22 cellular contexts compared by ENCODE assay signal in the genomic region with DNA sequence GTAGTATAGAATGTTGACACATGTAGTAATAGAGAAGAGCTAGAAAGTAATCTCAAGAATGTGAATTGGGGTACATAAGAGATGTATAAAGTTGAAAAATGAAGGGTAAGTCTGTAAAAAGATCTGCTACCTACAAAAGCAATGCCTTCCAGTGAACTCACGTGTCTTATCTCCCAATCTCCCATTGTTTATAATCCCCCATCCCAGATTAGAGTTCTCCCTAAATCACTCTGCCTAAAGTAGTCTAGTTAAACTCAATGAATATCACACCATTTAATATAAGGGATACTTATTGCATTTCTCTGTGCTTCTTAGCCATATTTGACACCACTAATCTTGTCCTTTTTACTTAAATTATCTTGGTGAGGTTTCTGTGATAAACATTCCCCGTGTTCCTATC. TPM values are rescaled to one million over a fixed set of nuclear protein-coding genes. Genes with fewer than 3 reads are reported as not detected.
"Had no signal": no experiment of that assay in that cellular context is flagged by ENCODE, and none has a peak within 500 bp of the region (broad histone marks: within the 10 kb centered on the region; RNA-seq: fewer than 3 reads in every experiment).

No MANE protein-coding gene starts in this region.

- DNase-seq: KBM-7, MV-4-11, NCI-H1048, NCI-H1105, NCI-H1417, NCI-H1436 treated with DMSO at 0.1 percent for 48 hours, NCI-H1694, NCI-H187 treated with DMSO at 0.1 percent for 48 hours, NCI-H2029 treated with DMSO at 0.1 percent for 48 hours, NCI-H2171 treated with DMSO at 0.1 percent for 48 hours, NCI-H345, NCI-H446 treated with DMSO at 0.1 percent for 48 hours, NCI-H510A treated with DMSO at 0.1 percent for 48 hours, NCI-H526, PC-3, SHP77 treated with DMSO at 0.1 percent for 48 hours had no signal

- H3K36me3 ChIP-seq: SJSA1 had no signal

- H3K9me3 ChIP-seq: SJSA1 had no signal

- H3K27ac ChIP-seq: SJSA1 had no signal

- H3K27me3 ChIP-seq: SJSA1 had no signal

- H3K4me3 ChIP-seq: SJSA1 had no signal

- ATAC-seq: Panc1, PC-3 had no signal

- H3K4me1 ChIP-seq: SJSA1 had no signal

RNA-seq across cellular contexts. Expression of a gene that starts 6.6 kb away (rescaled TPM):
- total RNA-seq: HT-29, LHCN-M2, MCF 10A, PC-3, RPMI7951, SJSA1 had no signal
